23 cellular contexts compared by ENCODE assay signal in the genomic region with DNA sequence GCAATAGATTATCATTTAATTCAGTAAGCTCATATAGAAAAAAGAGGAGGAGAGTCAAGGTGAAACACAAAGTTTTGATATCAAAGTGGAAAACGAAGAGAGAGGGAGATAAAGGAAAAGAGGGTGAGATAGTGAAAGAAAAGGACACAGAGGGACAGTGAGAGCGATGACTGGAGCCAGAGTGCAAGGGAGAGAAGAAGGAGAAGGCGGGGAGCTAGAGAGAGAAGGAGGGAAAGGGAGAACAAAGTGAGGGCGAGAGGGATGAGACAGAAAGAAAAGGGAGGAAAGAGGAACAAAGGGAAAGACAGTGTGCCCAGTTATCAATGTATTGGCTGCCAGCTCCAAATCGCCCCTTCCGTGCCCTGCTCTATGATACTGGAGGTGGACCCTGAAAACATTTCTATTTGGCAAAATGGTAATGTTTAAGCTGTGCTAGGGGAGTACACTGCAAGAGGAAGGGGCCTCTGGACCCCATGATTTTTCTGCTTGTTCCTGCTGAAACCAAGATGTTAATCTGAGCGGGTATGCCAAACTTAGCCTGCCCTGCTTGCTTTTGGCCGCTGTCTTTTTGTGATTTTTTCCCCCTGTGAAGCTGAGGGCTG. TPM values are rescaled to one million over a fixed set of nuclear protein-coding genes. Genes with fewer than 3 reads are reported as not detected.
A peak's percentile ranks its signal among the peaks of the same experiment; 100 is the strongest.
DNase-seq lines count a peak whose midpoint lies in the region; ATAC-seq and TF ChIP-seq lines count a peak whose summit lies in the region.
"Had no signal": no experiment of that assay in that cellular context is flagged by ENCODE, and none has a peak within 500 bp of the region (broad histone marks: within the 10 kb centered on the region; RNA-seq: fewer than 3 reads in every experiment).

No MANE protein-coding gene starts in this region.

- H3K4me1 Mint-ChIP-seq in CD8-positive, alpha-beta memory T cell = peaks cover 0 to 4% (median 0%) of the 10 kb centered on the region in 3 donors
- H3K4me1 Mint-ChIP-seq in endodermal cell (peaks cover 13% of the 10 kb centered on the region), nephron progenitor cell (peaks cover 34% of the 10 kb centered on the region)

- WGBS in endodermal cell (ENCODE audit: insufficient coverage in 1 of 2, insufficient read length in 1 of 2), 2 experiments = 84 to 86% methylated on average over 8 of the region's 8 CpGs

- H3K4me3 Mint-ChIP-seq in CD8-positive, alpha-beta memory T cell = no peak overlapping the region
- H3K4me3 Mint-ChIP-seq in endodermal cell (peak overlapping the region; percentile 36), nephron progenitor cell (peak overlapping the region; percentile 72)
- H3K4me3 Mint-ChIP-seq: activated naive CD4-positive, alpha-beta T cell treated with anti-CD3 and anti-CD28 coated beads for 36 hours; CD8-positive, alpha-beta T cell; stimulated activated memory B cell treated with anti-CD40 and anti-IgM and Interleukin-4, amounts not matched to agents 10 μg/mL and 1 μg/mL and 100 μg/mL, for 72 hours; T-helper 17 cell had no signal

- no peaks in the 10 kb centered on the region for H3K36me3 ChIP-seq in CD8-positive, alpha-beta memory T cell (ENCODE audit: insufficient read depth, low read length)
- no peaks in the 10 kb centered on the region for H3K36me3 ChIP-seq in HUES48 (ENCODE audit: control insufficient read depth, insufficient read depth, low read length)
- no peaks in the 10 kb centered on the region for H3K36me3 ChIP-seq in endodermal cell (ENCODE audit: control insufficient read depth, insufficient read depth, low read length)
- H3K36me3 ChIP-seq: SJSA1, thoracic aorta had no signal

- no peaks in the 10 kb centered on the region for H3K9me3 ChIP-seq in CD8-positive, alpha-beta memory T cell (ENCODE audit: low read length)
- H3K9me3 ChIP-seq in HUES48 (ENCODE audit: control insufficient read depth, insufficient read depth, low read length) (no peaks in the 10 kb centered on the region), endodermal cell (ENCODE audit: control insufficient read depth, low read length) (no peaks in the 10 kb centered on the region)
- H3K9me3 ChIP-seq: SJSA1, thoracic aorta had no signal

- no peak overlapping the region for H3K4me3 ChIP-seq in CD8-positive, alpha-beta memory T cell (ENCODE audit: low read length)
- H3K4me3 ChIP-seq in HUES48 (ENCODE audit: low read depth, low read length) (peak overlapping the region; percentile 59), endodermal cell (ENCODE audit: low read length) (no peak overlapping the region)
- H3K4me3 ChIP-seq: PC-9, SJSA1, thoracic aorta had no signal

- no peak for ATAC-seq in HG02981 (IDR thresholded peaks at IDR 0.05; ENCODE audit: unreplicated experiment)
- ATAC-seq: CD8-positive, alpha-beta T cell; foreskin keratinocyte; stimulated activated memory B cell treated with anti-CD40 and anti-IgM and Interleukin-4, amounts not matched to agents 10 μg/mL and 1 μg/mL and 100 μg/mL, for 72 hours; T-helper 17 cell had no signal

- peaks cover 38 to 79% of the 10 kb centered on the region in 2 donors for H3K27me3 Mint-ChIP-seq in CD8-positive, alpha-beta memory T cell
- H3K27me3 Mint-ChIP-seq in endodermal cell (ENCODE audit: insufficient read depth) (peaks cover 73% of the 10 kb centered on the region), nephron progenitor cell (ENCODE audit: low read depth, poor library complexity) (peaks cover 51% of the 10 kb centered on the region)

- no peaks in the 10 kb centered on the region for H3K36me3 Mint-ChIP-seq in CD8-positive, alpha-beta memory T cell
- H3K36me3 Mint-ChIP-seq in endodermal cell (ENCODE audit: low read depth) (no peaks in the 10 kb centered on the region), nephron progenitor cell (ENCODE audit: low read depth) (no peaks in the 10 kb centered on the region)
- H3K36me3 Mint-ChIP-seq: CD8-positive, alpha-beta T cell; stimulated activated memory B cell treated with anti-CD40 and anti-IgM and Interleukin-4, amounts not matched to agents 10 μg/mL and 1 μg/mL and 100 μg/mL, for 72 hours had no signal

- H3K4me1 ChIP-seq in CD8-positive, alpha-beta memory T cell (ENCODE audit: insufficient read depth, low read length) = no peaks in the 10 kb centered on the region
- H3K4me1 ChIP-seq in HUES48 (ENCODE audit: control insufficient read depth, insufficient read depth, low read length) = peaks cover 4% of the 10 kb centered on the region; the same call in 1 of the 2 replicates
- peaks cover 5% of the 10 kb centered on the region for H3K4me1 ChIP-seq in endodermal cell (ENCODE audit: control insufficient read depth, insufficient read depth, low read length)
- H3K4me1 ChIP-seq: foreskin keratinocyte, SJSA1 had no signal

- H3K9me3 Mint-ChIP-seq in CD8-positive, alpha-beta memory T cell = peaks cover 0 to 2% (median 0%) of the 10 kb centered on the region in 5 donors
- H3K9me3 Mint-ChIP-seq in endodermal cell (no peaks in the 10 kb centered on the region), nephron progenitor cell (no peaks in the 10 kb centered on the region)
- H3K9me3 Mint-ChIP-seq: activated naive CD4-positive, alpha-beta T cell treated with anti-CD3 and anti-CD28 coated beads for 36 hours; CD8-positive, alpha-beta T cell; stimulated activated memory B cell treated with anti-CD40 and anti-IgM and Interleukin-4, amounts not matched to agents 10 μg/mL and 1 μg/mL and 100 μg/mL, for 72 hours had no signal

- H3K9ac ChIP-seq in HUES48 (ENCODE audit: low read depth, low read length) (peak overlapping the region; percentile 33), endodermal cell (ENCODE audit: extremely low read depth, low read length, poor library complexity, severe bottlenecking) (no peak overlapping the region)

- POLR2A ChIA-PET in CD8-positive, alpha-beta memory T cell (lab: Charles Lee) = no interaction called here

- no peaks in the 10 kb centered on the region for H3K27me3 ChIP-seq in CD8-positive, alpha-beta memory T cell (ENCODE audit: insufficient read depth, low read length, poor library complexity, severe bottlenecking)
- H3K27me3 ChIP-seq in HUES48 (ENCODE audit: control insufficient read depth, insufficient read depth, low read length) (peaks cover 35% of the 10 kb centered on the region), endodermal cell (ENCODE audit: control insufficient read depth, insufficient read depth, low read length, poor library complexity, severe bottlenecking) (peaks cover 29% of the 10 kb centered on the region)
- H3K27me3 ChIP-seq: SJSA1 had no signal

- no peak for DNase-seq in CD8-positive, alpha-beta memory T cell
- DNase-seq in endodermal cell = no peak
- DNase-seq in nephron progenitor cell = no peak
- no peak for DNase-seq in DMS153 (lab: John Stamatoyannopoulos, UW)
- DNase-seq in activated CD8-positive, alpha-beta memory T cell treated with anti-CD3 and anti-CD28 coated beads, Interleukin-2, amount 50 U/mL, for 48 hours = no peak
- no peak for DNase-seq in NCI-H345 treated with DMSO at 0.1 percent for 48 hours (lab: John Stamatoyannopoulos, UW; ENCODE audit: unreplicated experiment)
- DNase-seq: activated naive CD4-positive, alpha-beta T cell treated with anti-CD3 and anti-CD28 coated beads for 36 hours; CD8-positive, alpha-beta T cell; cortex of kidney; DND-41; NCI-H1417 treated with DMSO at 0.1 percent for 48 hours; NCI-H774; PC-9; T-helper 17 cell had no signal

- peak overlapping the region; percentile 15 for H3K27ac ChIP-seq in CD8-positive, alpha-beta memory T cell (ENCODE audit: low read depth, low read length)
- no peak overlapping the region for H3K27ac ChIP-seq in HUES48 (ENCODE audit: low read depth, low read length)
- no peak overlapping the region for H3K27ac ChIP-seq in endodermal cell (ENCODE audit: low read depth, low read length)
- H3K27ac ChIP-seq: epithelial cell of prostate, foreskin keratinocyte, PC-9, SJSA1, thoracic aorta had no signal

- no peak overlapping the region for H3K27ac Mint-ChIP-seq in CD8-positive, alpha-beta memory T cell
- H3K27ac Mint-ChIP-seq in endodermal cell (no peak overlapping the region), nephron progenitor cell (peak overlapping the region; percentile 70)
- H3K27ac Mint-ChIP-seq: activated naive CD4-positive, alpha-beta T cell treated with anti-CD3 and anti-CD28 coated beads for 36 hours; CD8-positive, alpha-beta T cell; stimulated activated memory B cell treated with anti-CD40 and anti-IgM and Interleukin-4, amounts not matched to agents 10 μg/mL and 1 μg/mL and 100 μg/mL, for 72 hours; T-helper 17 cell had no signal

- TF ChIP-seq CTCF in endodermal cell (conservative IDR thresholded peaks at IDR 0.05) = no peak
- no peak for TF ChIP-seq CTCF in nephron progenitor cell (IDR thresholded peaks at IDR 0.05)

- CTCF ChIA-PET in CD8-positive, alpha-beta memory T cell (lab: Charles Lee) = no interaction called here

RNA-seq across cellular contexts. Expression of a gene that starts 27.8 kb away (rescaled TPM):
- total RNA-seq in CD8-positive, alpha-beta memory T cell = not detected
- 0.84 TPM for polyA plus RNA-seq in CD8-positive, alpha-beta memory T cell
- total RNA-seq in endodermal cell = not detected
- not detected for polyA plus RNA-seq in endodermal cell (2013, experiment 1 of 2)
- not detected for polyA plus RNA-seq in endodermal cell (2013, experiment 2 of 2)
- total RNA-seq: activated naive CD4-positive, alpha-beta T cell treated with anti-CD3 and anti-CD28 coated beads for 36 hours; CD8-positive, alpha-beta T cell; foreskin keratinocyte; mucosa of gallbladder; osteocyte; PC-9; SJSA1; T-helper 17 cell; thoracic aorta had no signal
- polyA plus RNA-seq: foreskin keratinocyte had no signal

RNA-seq across cellular contexts. Expression of a gene that starts 37.9 kb away (rescaled TPM):
- total RNA-seq in CD8-positive, alpha-beta memory T cell = not detected
- polyA plus RNA-seq in CD8-positive, alpha-beta memory T cell = not detected
- total RNA-seq in endodermal cell = not detected
- polyA plus RNA-seq in endodermal cell (2013, experiment 1 of 2) = not detected
- not detected for polyA plus RNA-seq in endodermal cell (2013, experiment 2 of 2)
- total RNA-seq: activated naive CD4-positive, alpha-beta T cell treated with anti-CD3 and anti-CD28 coated beads for 36 hours; CD8-positive, alpha-beta T cell; foreskin keratinocyte; mucosa of gallbladder; osteocyte; PC-9; SJSA1; T-helper 17 cell; thoracic aorta had no signal
- polyA plus RNA-seq: foreskin keratinocyte had no signal

Comparison
In these comparisons a context has a peak if more than half of its experiments do, and no peak if none do; other contexts are left out.
1. H3K4me3 Mint-ChIP-seq: peak in endodermal cell (single experiment) and nephron progenitor cell (single experiment); none in CD8-positive, alpha-beta memory T cell (0 of 7).